In the genomic region with DNA sequence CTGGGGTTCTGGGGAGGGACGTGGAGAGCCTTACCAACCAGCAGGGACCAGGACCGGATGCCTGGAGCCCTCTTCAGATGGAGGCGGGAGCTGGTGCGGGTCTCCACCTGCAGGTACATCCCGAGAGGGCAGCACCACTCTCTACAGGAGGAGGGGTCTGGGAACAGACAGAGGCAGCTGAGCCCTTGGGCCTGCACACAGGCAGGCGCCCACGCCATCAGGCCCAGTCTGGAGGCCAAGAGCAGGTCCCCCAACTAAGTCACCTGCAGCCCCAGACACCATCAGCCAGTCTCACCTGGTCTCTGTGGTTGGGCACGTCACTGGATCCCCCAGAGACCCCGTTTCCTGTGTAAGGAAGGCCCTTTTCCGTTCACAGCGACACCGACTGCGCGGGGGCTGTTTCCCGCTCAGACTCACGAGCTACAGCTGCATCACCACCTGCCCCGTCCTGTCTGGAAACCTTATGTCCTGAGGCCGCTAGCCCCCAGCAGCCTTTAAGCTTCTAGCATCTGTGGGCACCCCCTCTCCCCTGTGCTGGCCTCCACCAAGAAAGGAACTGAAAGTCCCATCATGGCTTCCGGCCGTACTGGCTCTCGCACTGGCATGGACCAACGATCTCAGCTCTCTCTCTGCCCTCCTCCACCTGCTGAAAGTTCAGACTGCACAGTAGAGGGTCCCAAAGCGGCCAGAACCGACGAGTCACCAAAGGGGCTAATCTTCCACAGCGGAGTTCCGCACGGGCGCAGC, we compare ENCODE assay signal across 1 cellular context.
TF ChIP-seq lines count a peak whose summit lies in the region.

No MANE protein-coding gene starts in this region.

TF ChIP-seq in HepG2, 621 proteins besides CTCF, POLR2A, EP300 and RAD21 (continued from another document):
- TF ChIP-seq, protein P1, sequence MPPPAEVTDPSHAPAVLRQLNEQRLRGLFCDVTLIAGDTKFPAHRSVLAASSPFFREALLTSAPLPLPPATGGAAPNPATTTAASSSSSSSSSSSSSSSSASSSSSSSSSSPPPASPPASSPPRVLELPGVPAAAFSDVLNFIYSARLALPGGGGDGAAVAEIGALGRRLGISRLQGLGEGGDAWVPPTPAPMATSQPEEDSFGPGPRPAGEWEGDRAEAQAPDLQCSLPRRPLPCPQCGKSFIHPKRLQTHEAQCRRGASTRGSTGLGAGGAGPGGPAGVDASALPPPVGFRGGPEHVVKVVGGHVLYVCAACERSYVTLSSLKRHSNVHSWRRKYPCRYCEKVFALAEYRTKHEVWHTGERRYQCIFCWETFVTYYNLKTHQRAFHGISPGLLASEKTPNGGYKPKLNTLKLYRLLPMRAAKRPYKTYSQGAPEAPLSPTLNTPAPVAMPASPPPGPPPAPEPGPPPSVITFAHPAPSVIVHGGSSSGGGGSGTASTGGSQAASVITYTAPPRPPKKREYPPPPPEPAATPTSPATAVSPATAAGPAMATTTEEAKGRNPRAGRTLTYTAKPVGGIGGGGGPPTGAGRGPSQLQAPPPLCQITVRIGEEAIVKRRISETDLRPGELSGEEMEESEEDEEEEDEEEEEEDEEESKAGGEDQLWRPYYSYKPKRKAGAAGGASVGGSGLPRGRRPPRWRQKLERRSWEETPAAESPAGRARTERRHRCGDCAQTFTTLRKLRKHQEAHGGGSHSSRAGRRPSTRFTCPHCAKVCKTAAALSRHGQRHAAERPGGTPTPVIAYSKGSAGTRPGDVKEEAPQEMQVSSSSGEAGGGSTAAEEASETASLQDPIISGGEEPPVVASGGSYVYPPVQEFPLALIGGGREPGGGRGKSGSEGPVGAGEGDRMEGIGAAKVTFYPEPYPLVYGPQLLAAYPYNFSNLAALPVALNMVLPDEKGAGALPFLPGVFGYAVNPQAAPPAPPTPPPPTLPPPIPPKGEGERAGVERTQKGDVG (CRISPR knock-in tag; IDR thresholded peaks at IDR 0.05; ENCODE audit: borderline replicate concordance), result peak; percentile 13; the same call in 1 of the 2 replicates
- TF ChIP-seq ZNF350 (CRISPR knock-in tag; IDR thresholded peaks at IDR 0.05; ENCODE audit: borderline replicate concordance, low read depth), result 0 out of 2 replicates have a peak, but pooled peaks have one; percentile 25
- no peak for TF ChIP-seq HNRNPLL (IDR thresholded peaks at IDR 0.05; ENCODE audit: low read depth, low read length, poor library complexity, severe bottlenecking)
- no peak for TF ChIP-seq EEA1 (CRISPR knock-in tag; IDR thresholded peaks at IDR 0.05; ENCODE audit: borderline replicate concordance)
- TF ChIP-seq, protein P2, sequence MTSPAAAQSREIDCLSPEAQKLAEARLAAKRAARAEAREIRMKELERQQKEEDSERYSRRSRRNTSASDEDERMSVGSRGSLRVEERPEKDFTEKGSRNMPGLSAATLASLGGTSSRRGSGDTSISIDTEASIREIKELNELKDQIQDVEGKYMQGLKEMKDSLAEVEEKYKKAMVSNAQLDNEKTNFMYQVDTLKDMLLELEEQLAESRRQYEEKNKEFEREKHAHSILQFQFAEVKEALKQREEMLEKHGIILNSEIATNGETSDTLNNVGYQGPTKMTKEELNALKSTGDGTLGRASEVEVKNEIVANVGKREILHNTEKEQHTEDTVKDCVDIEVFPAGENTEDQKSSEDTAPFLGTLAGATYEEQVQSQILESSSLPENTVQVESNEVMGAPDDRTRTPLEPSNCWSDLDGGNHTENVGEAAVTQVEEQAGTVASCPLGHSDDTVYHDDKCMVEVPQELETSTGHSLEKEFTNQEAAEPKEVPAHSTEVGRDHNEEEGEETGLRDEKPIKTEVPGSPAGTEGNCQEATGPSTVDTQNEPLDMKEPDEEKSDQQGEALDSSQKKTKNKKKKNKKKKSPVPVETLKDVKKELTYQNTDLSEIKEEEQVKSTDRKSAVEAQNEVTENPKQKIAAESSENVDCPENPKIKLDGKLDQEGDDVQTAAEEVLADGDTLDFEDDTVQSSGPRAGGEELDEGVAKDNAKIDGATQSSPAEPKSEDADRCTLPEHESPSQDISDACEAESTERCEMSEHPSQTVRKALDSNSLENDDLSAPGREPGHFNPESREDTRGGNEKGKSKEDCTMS (CRISPR knock-in tag; conservative IDR thresholded peaks at IDR 0.05), result no peak
- TF ChIP-seq SYNCRIP (IDR thresholded peaks at IDR 0.05; ENCODE audit: insufficient read depth, low read depth, low read length), result no peak
- no peak for TF ChIP-seq BRF2 (CRISPR knock-in tag; IDR thresholded peaks at IDR 0.05)
- TF ChIP-seq SSRP1 (CRISPR knock-in tag; IDR thresholded peaks at IDR 0.05), result no peak
- 0 out of 2 replicates have a peak, but pooled peaks have one; percentile 34 for TF ChIP-seq TBX2 (CRISPR knock-in tag; IDR thresholded peaks at IDR 0.05; ENCODE audit: borderline replicate concordance)
- TF ChIP-seq, protein P3, sequence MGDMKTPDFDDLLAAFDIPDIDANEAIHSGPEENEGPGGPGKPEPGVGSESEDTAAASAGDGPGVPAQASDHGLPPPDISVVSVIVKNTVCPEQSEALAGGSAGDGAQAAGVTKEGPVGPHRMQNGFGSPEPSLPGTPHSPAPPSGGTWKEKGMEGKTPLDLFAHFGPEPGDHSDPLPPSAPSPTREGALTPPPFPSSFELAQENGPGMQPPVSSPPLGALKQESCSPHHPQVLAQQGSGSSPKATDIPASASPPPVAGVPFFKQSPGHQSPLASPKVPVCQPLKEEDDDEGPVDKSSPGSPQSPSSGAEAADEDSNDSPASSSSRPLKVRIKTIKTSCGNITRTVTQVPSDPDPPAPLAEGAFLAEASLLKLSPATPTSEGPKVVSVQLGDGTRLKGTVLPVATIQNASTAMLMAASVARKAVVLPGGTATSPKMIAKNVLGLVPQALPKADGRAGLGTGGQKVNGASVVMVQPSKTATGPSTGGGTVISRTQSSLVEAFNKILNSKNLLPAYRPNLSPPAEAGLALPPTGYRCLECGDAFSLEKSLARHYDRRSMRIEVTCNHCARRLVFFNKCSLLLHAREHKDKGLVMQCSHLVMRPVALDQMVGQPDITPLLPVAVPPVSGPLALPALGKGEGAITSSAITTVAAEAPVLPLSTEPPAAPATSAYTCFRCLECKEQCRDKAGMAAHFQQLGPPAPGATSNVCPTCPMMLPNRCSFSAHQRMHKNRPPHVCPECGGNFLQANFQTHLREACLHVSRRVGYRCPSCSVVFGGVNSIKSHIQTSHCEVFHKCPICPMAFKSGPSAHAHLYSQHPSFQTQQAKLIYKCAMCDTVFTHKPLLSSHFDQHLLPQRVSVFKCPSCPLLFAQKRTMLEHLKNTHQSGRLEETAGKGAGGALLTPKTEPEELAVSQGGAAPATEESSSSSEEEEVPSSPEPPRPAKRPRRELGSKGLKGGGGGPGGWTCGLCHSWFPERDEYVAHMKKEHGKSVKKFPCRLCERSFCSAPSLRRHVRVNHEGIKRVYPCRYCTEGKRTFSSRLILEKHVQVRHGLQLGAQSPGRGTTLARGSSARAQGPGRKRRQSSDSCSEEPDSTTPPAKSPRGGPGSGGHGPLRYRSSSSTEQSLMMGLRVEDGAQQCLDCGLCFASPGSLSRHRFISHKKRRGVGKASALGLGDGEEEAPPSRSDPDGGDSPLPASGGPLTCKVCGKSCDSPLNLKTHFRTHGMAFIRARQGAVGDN (CRISPR knock-in tag; IDR thresholded peaks at IDR 0.05), result peak; percentile 36; the same call in 1 of the 2 replicates
- TF ChIP-seq BORCS8-MEF2B (CRISPR knock-in tag; IDR thresholded peaks at IDR 0.05), result no peak
